In the genomic region with DNA sequence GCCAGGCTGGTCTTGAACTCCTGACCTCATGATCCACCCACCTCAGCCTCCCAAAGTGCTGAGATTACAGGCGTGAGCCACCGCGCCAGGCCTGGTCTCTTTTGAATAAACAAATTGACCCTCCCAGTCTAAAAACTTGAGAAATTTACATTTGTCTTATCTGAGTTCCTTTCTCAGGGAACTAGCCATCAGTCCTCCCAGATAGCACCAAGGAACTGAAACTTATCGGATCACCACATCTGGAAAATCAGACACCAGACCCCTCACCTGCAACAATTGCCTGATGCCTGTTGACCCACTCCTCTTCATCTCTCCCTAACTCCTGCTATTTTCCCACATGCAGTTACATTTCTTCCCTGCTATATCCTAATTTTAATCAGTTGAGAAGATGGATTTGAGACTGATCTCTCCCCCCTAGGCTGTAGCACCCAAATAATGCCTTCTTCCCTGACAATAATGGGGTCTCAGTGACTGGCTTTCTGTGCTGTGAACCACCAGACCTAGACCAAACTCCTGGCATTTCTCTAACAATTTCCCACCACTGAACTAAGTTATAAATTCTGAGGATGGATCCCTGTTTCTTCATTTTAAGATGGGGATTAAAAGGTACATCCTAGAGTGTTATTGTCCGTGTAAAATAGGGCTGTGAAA, we compare ENCODE assay signal across 9 cellular contexts. TPM values are rescaled to one million over a fixed set of nuclear protein-coding genes. Genes with fewer than 3 reads are reported as not detected.
DNase-seq lines count a peak whose midpoint lies in the region; ATAC-seq, FAIRE-seq and TF ChIP-seq lines count a peak whose summit lies in the region.
"Had no signal": no experiment of that assay in that cellular context is flagged by ENCODE, and none has a peak within 500 bp of the region (broad histone marks: within the 10 kb centered on the region; RNA-seq: fewer than 3 reads in every experiment).

No MANE protein-coding gene starts in this region.

- H3K4me2 ChIP-seq in astrocyte (ENCODE audit: low read length), result peak overlapping the region; percentile 93
- H3K4me2 ChIP-seq in neural progenitor cell, result no peak overlapping the region

- H3K4me3 ChIP-seq in heart left ventricle, result no peak overlapping the region
- H3K4me3 ChIP-seq in astrocyte (ENCODE audit: insufficient read depth, low read depth, low read length), result no peak overlapping the region
- H3K4me3 ChIP-seq in muscle layer of duodenum (ENCODE audit: low read depth in 1 of 2, low read length in 2 of 2), result peak overlapping the region; percentile 67 to 93
- H3K4me3 ChIP-seq in vagina, result peak overlapping the region; percentile 89 to 92
- H3K4me3 ChIP-seq in neural progenitor cell, result no peak overlapping the region

- H3K27me3 ChIP-seq in heart left ventricle (peaks cover 0 to 3% (median 0%) of the 10 kb centered on the region in 9 donors), astrocyte (ENCODE audit: insufficient read depth, low read length) (no peaks in the 10 kb centered on the region), muscle layer of duodenum (ENCODE audit: low read depth, low read length) (no peaks in the 10 kb centered on the region), vagina (no peaks in the 10 kb centered on the region), neural progenitor cell (no peaks in the 10 kb centered on the region)

- WGBS in heart left ventricle, 4 donors, result 93 to 98% (median 95%) methylated on average over 5 of the region's 5 CpGs

- TF ChIP-seq POLR2A in heart left ventricle (IDR thresholded peaks at IDR 0.05) (no peak), vagina (IDR thresholded peaks at IDR 0.05) (no peak)

- H3K4me3 Mint-ChIP-seq in astrocyte (ENCODE audit: unreplicated experiment) (peak overlapping the region; percentile 40), neural progenitor cell (no peak overlapping the region)

- intact Hi-C loops in heart left ventricle (cut with DNase I), result loop anchor here in 3 of 10 donors (5.0 to 10.0 kb wide), 2 partner anchors 43 to 46 kb away; no protein-coding TSS in a partner anchor
- intact Hi-C loops in Right ventricle myocardium inferior (cut with DNase I), result no loop called here
- intact Hi-C loops in vagina (cut with DNase I), result no loop called here

- no peak overlapping the region for H3K27ac Mint-ChIP-seq in astrocyte (ENCODE audit: unreplicated experiment)
- H3K27ac Mint-ChIP-seq in neural progenitor cell, result no peak overlapping the region

- ATAC-seq in heart left ventricle (no peak), Right ventricle myocardium inferior (no peak), GM18867 (IDR thresholded peaks at IDR 0.05; ENCODE audit: unreplicated experiment) (no peak)

- no peak for FAIRE-seq in astrocyte (lab: Jason Lieb, UNC)

- no peak overlapping the region for H3K9ac ChIP-seq in astrocyte (ENCODE audit: low read length)
- no peak overlapping the region for H3K9ac ChIP-seq in neural progenitor cell

- H3K36me3 ChIP-seq in heart left ventricle (peaks cover 0 to 25% (median 12%) of the 10 kb centered on the region in 9 donors), astrocyte (ENCODE audit: insufficient read depth, low read length) (peaks cover 2% of the 10 kb centered on the region), muscle layer of duodenum (ENCODE audit: control insufficient read depth in 1 of 2, insufficient read depth in 2 of 2, low read length in 2 of 2) (peaks cover 13 to 20% of the 10 kb centered on the region in 2 donors), vagina (peaks cover 0 to 13% of the 10 kb centered on the region in 2 donors), neural progenitor cell (no peaks in the 10 kb centered on the region)

- H3F3A ChIP-seq in neural progenitor cell (ENCODE audit: low read depth), result no peaks in the 10 kb centered on the region

- DNase-seq in heart left ventricle (no peak), Right ventricle myocardium inferior (ENCODE audit: missing footprints) (no peak), astrocyte (ENCODE audit: low read depth) (no peak), vagina (ENCODE audit: extremely low spot score in 2 of 2) (no peak), DMS53 (lab: John Stamatoyannopoulos, UW) (no peak), neural progenitor cell (ENCODE audit: low spot score) (no peak)

- H3K4me1 Mint-ChIP-seq in astrocyte (ENCODE audit: low read depth, unreplicated experiment) (peaks cover 2% of the 10 kb centered on the region), neural progenitor cell (peaks cover 3% of the 10 kb centered on the region)

- H3K9me3 ChIP-seq in heart left ventricle (peaks cover 0 to 13% (median 0%) of the 10 kb centered on the region in 12 donors), astrocyte (ENCODE audit: insufficient read depth, low read depth, low read length) (peaks cover 13% of the 10 kb centered on the region), muscle layer of duodenum (ENCODE audit: control insufficient read depth in 1 of 2, low read length in 2 of 2) (peaks cover 0 to 4% of the 10 kb centered on the region in 2 donors), vagina (no peaks in the 10 kb centered on the region), neural progenitor cell (ENCODE audit: low read depth) (peaks cover 6% of the 10 kb centered on the region)

- no peaks in the 10 kb centered on the region for H3K27me3 Mint-ChIP-seq in astrocyte (ENCODE audit: low read depth, unreplicated experiment)
- peaks cover 9% of the 10 kb centered on the region for H3K27me3 Mint-ChIP-seq in neural progenitor cell (ENCODE audit: insufficient read depth, low read depth)
- H3K27me3 Mint-ChIP-seq: memory B cell had no signal

- H3K27ac ChIP-seq in heart left ventricle (peak overlapping the region in 10 of 12 donors; percentile 33 to 89 (median 80)), astrocyte (ENCODE audit: low read depth, low read length) (no peak overlapping the region), muscle layer of duodenum (ENCODE audit: low read length) (peak overlapping the region; percentile 77), vagina (peak overlapping the region; percentile 88), neural progenitor cell (no peak overlapping the region)

- H3K36me3 Mint-ChIP-seq in astrocyte (ENCODE audit: low read depth, unreplicated experiment) (peaks cover 3% of the 10 kb centered on the region), neural progenitor cell (peaks cover 5% of the 10 kb centered on the region)

- no peak for TF ChIP-seq CTCF in heart left ventricle (IDR thresholded peaks at IDR 0.05)
- TF ChIP-seq CTCF in astrocyte (IDR thresholded peaks at IDR 0.05; ENCODE audit: insufficient read depth, low read depth, low read length), result no peak
- TF ChIP-seq CTCF in vagina (IDR thresholded peaks at IDR 0.05), result no peak
- no peak for TF ChIP-seq CTCF in neural progenitor cell (IDR thresholded peaks at IDR 0.05)

- H2AFZ ChIP-seq in astrocyte (ENCODE audit: low read depth, low read length) (no peak overlapping the region), neural progenitor cell (replicated peaks) (no peak overlapping the region)

- H3K9me3 Mint-ChIP-seq in astrocyte (ENCODE audit: unreplicated experiment) (peaks cover 11% of the 10 kb centered on the region), neural progenitor cell (peaks cover 15% of the 10 kb centered on the region)

- H4K20me1 ChIP-seq in astrocyte (ENCODE audit: insufficient read depth, low read length), result peaks cover 24% of the 10 kb centered on the region
- H4K20me1 ChIP-seq in neural progenitor cell (ENCODE audit: low read depth), result no peaks in the 10 kb centered on the region

- H3K4me1 ChIP-seq in heart left ventricle, result peaks cover 0 to 33% (median 12%) of the 10 kb centered on the region in 12 donors
- H3K4me1 ChIP-seq in astrocyte (ENCODE audit: insufficient read depth, low read length), result peaks cover 21% of the 10 kb centered on the region
- peaks cover 16 to 40% of the 10 kb centered on the region in 2 donors for H3K4me1 ChIP-seq in muscle layer of duodenum (ENCODE audit: control insufficient read depth in 1 of 2, insufficient read depth in 2 of 2, low read length in 2 of 2)
- H3K4me1 ChIP-seq in vagina, result peaks cover 45% of the 10 kb centered on the region
- H3K4me1 ChIP-seq in neural progenitor cell, result no peaks in the 10 kb centered on the region

- peaks cover 18% of the 10 kb centered on the region for H3K79me2 ChIP-seq in astrocyte (ENCODE audit: insufficient read depth, low read length)
- H3K79me2 ChIP-seq in neural progenitor cell (ENCODE audit: low read depth), result no peaks in the 10 kb centered on the region

RNA-seq across cellular contexts. Expression of a gene that starts 1.0 kb away (rescaled TPM):
- total RNA-seq in heart left ventricle (10 to 100 TPM; 11.0 to 68.7 (median 21.6) TPM), Right ventricle myocardium inferior (28.5 TPM), astrocyte (20.3 and 21.3 TPM in 2 replicates), vagina (369 TPM), neural progenitor cell (ENCODE audit: low replicate concordance) (24.9 and 38.9 TPM in 2 replicates)
- 10 to 100 TPM; 23.7 to 69.2 TPM for polyA plus RNA-seq in heart left ventricle

RNA-seq across cellular contexts. Expression of a gene that starts 8.5 kb away (rescaled TPM):
- total RNA-seq in heart left ventricle (10 to 100 TPM in 6 of 9 donors, 1 to 10 TPM in 3; 4.5 to 12.7 (median 10.7) TPM), Right ventricle myocardium inferior (9.8 TPM), astrocyte (14.8 and 16.0 TPM in 2 replicates), vagina (28.7 TPM), neural progenitor cell (ENCODE audit: low replicate concordance) (21.6 and 31.6 TPM in 2 replicates)
- polyA plus RNA-seq in heart left ventricle, result 1 to 10 TPM; 7.7 to 9.1 TPM

Comparison
In these comparisons a context has a peak if more than half of its experiments do, and no peak if none do; other contexts are left out.
1. H3K27ac ChIP-seq: peak in heart left ventricle (10 of 12), muscle layer of duodenum (single experiment) and vagina (single experiment); none in astrocyte (single experiment) and neural progenitor cell (single experiment).
2. H3K4me3 ChIP-seq: peak in muscle layer of duodenum (2 of 2) and vagina (2 of 2); none in heart left ventricle (0 of 12), astrocyte (single experiment) and neural progenitor cell (single experiment).